14 cellular contexts compared by ENCODE assay signal in the genomic region with DNA sequence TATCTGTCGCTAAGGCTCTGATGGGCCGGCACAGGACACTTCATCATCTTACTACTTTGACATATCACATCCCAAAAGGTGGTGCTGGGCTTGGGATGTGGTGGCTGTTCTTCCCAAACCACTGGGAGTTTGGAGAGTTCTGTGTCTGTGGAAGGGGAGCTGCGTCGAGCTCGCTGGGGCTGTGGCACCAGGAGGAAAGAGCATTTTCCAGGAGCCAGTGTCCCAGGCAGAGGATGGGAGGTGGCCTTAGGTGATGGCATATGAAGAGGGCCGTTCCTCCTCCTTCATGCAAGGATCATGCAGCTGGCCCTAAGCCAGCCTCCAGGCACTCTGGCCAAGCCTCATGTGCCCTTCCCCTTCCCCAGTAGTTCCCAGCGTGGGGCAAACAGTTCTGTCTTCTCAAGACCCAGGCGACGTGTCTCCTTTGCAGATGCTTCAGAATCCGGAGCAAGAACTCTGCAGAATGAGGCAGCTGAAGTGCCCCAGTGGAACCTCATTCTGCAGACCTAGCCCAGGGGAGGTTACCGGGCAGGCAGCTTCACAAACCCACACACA.
DNase-seq lines count a peak whose midpoint lies in the region; ATAC-seq and TF ChIP-seq lines count a peak whose summit lies in the region.
"Had no signal": no experiment of that assay in that cellular context is flagged by ENCODE, and none has a peak within 500 bp of the region (broad histone marks: within the 10 kb centered on the region; RNA-seq: fewer than 3 reads in every experiment).

No MANE protein-coding gene starts in this region.

- H3K36me3 Mint-ChIP-seq in CD4-positive, alpha-beta memory T cell, result no peaks in the 10 kb centered on the region
- no peaks in the 10 kb centered on the region for H3K36me3 Mint-ChIP-seq in neural progenitor cell
- no peaks in the 10 kb centered on the region for H3K36me3 Mint-ChIP-seq in activated T-helper 2 cell treated with anti-CD3 and anti-CD28 coated beads, Interferon-gamma antibody, Interleukin-2, Interleukin-4, amounts not matched to agents 10 μg/mL and 5 μg/mL and 100 μg/mL, durations not matched to agents 14 hours and 24 hours and 36 hours (ENCODE audit: low read depth)

- peak; percentile 6 for ATAC-seq in GM21447 (IDR thresholded peaks at IDR 0.05; ENCODE audit: unreplicated experiment)
- ATAC-seq: foreskin keratinocyte had no signal

- H3K27me3 Mint-ChIP-seq in CD4-positive, alpha-beta memory T cell, result no peaks in the 10 kb centered on the region
- H3K27me3 Mint-ChIP-seq in neural progenitor cell (ENCODE audit: insufficient read depth, low read depth), result peaks cover 16% of the 10 kb centered on the region
- H3K27me3 Mint-ChIP-seq in activated T-helper 2 cell treated with anti-CD3 and anti-CD28 coated beads, Interferon-gamma antibody, Interleukin-2, Interleukin-4, amounts not matched to agents 10 μg/mL and 5 μg/mL and 100 μg/mL, durations not matched to agents 14 hours and 24 hours and 36 hours (ENCODE audit: low read depth), result no peaks in the 10 kb centered on the region

- H3K4me2 ChIP-seq in neural progenitor cell, result no peak overlapping the region

- H2AFZ ChIP-seq in neural progenitor cell (replicated peaks), result peak overlapping the region; percentile 6

- H3F3A ChIP-seq in neural progenitor cell (ENCODE audit: low read depth), result peaks cover 2% of the 10 kb centered on the region

- in situ Hi-C loops in GM13976 (cut with MboI; ENCODE audit: low sequenced_read_pairs, unreplicated experiment), result no loop called here

- peaks cover 39% of the 10 kb centered on the region for H3K4me1 ChIP-seq in CD4-positive, alpha-beta memory T cell (ENCODE audit: insufficient read depth, low read length)
- H3K4me1 ChIP-seq in neural progenitor cell, result peaks cover 9% of the 10 kb centered on the region
- H3K4me1 ChIP-seq: foreskin keratinocyte had no signal

- intact Hi-C loops in CD4-positive, alpha-beta memory T cell (cut with micrococcal nuclease), result no loop called here
- intact Hi-C loops in activated T-helper 2 cell treated with anti-CD3 and anti-CD28 coated beads, Interferon-gamma antibody, Interleukin-2, Interleukin-4, amounts not matched to agents 10 μg/mL and 5 μg/mL and 100 μg/mL, durations not matched to agents 14 hours and 24 hours and 36 hours (cut with micrococcal nuclease), result no loop called here

- no peak for DNase-seq in CD4-positive, alpha-beta memory T cell
- DNase-seq in neural progenitor cell (ENCODE audit: low spot score) (no peak), GM13976 (ENCODE audit: low spot score) (no peak), NOMO-1 treated with DMSO at 0.1 percent for 48 hours (lab: John Stamatoyannopoulos, UW; ENCODE audit: unreplicated experiment) (no peak), NCI-H226 (no peak)
- DNase-seq in activated T-helper 2 cell treated with anti-CD3 and anti-CD28 coated beads, Interferon-gamma antibody, Interleukin-2, Interleukin-4, amounts not matched to agents 10 μg/mL and 5 μg/mL and 100 μg/mL, durations not matched to agents 14 hours and 24 hours and 36 hours (ENCODE audit: low spot score), result no peak
- DNase-seq: activated naive CD4-positive, alpha-beta T cell treated with anti-CD3 and anti-CD28 coated beads, Interleukin-2, amount 50 U/mL, for 16 hours; caudate nucleus; foreskin keratinocyte; NCI-H1694; stimulated activated CD4-positive, alpha-beta T cell treated with anti-CD3 and anti-CD28 coated beads, Interleukin-4, amount 100 ng/mL, for 4 hours; SW 1271 had no signal

- H3K27ac ChIP-seq in CD4-positive, alpha-beta memory T cell (ENCODE audit: low read depth, low read length), result no peak overlapping the region
- H3K27ac ChIP-seq in VCaP, result peak overlapping the region; percentile 55
- H3K27ac ChIP-seq in neural progenitor cell, result no peak overlapping the region
- H3K27ac ChIP-seq: foreskin keratinocyte had no signal

- POLR2A ChIA-PET in CD4-positive, alpha-beta memory T cell (lab: Charles Lee; ENCODE audit: partially characterized antibody), result interaction anchor here (0.7 to 3.0 kb wide), 8 partner anchors 10 to 91 kb away, joined by 3 to 23 read pairs (median 7); a partner anchor contains a TSS

- no peak for TF ChIP-seq CTCF in VCaP (conservative IDR thresholded peaks at IDR 0.05)
- TF ChIP-seq CTCF in neural progenitor cell (IDR thresholded peaks at IDR 0.05), result no peak
- TF ChIP-seq CTCF in GM13976 (IDR thresholded peaks at IDR 0.05; ENCODE audit: borderline replicate concordance, control extremely low read depth, extremely low read depth, insufficient read depth, missing control alignments), result no peak

- no peaks in the 10 kb centered on the region for H3K9me3 ChIP-seq in CD4-positive, alpha-beta memory T cell (ENCODE audit: control insufficient read depth in 1 of 2, low read length in 2 of 2)
- no peaks in the 10 kb centered on the region for H3K9me3 ChIP-seq in neural progenitor cell (ENCODE audit: low read depth)

- H3K9me3 Mint-ChIP-seq in CD4-positive, alpha-beta memory T cell, result no peaks in the 10 kb centered on the region
- peaks cover 2% of the 10 kb centered on the region for H3K9me3 Mint-ChIP-seq in neural progenitor cell
- no peaks in the 10 kb centered on the region for H3K9me3 Mint-ChIP-seq in activated T-helper 2 cell treated with anti-CD3 and anti-CD28 coated beads, Interferon-gamma antibody, Interleukin-2, Interleukin-4, amounts not matched to agents 10 μg/mL and 5 μg/mL and 100 μg/mL, durations not matched to agents 14 hours and 24 hours and 36 hours

- H3K9ac ChIP-seq in neural progenitor cell, result no peak overlapping the region

- peak overlapping the region in 6 of 8 donors; percentile 43 to 78 (median 66) for H3K4me3 Mint-ChIP-seq in CD4-positive, alpha-beta memory T cell
- H3K4me3 Mint-ChIP-seq in neural progenitor cell, result no peak overlapping the region
- no peak overlapping the region for H3K4me3 Mint-ChIP-seq in activated T-helper 2 cell treated with anti-CD3 and anti-CD28 coated beads, Interferon-gamma antibody, Interleukin-2, Interleukin-4, amounts not matched to agents 10 μg/mL and 5 μg/mL and 100 μg/mL, durations not matched to agents 14 hours and 24 hours and 36 hours (ENCODE audit: low read depth)

- H3K4me1 Mint-ChIP-seq in CD4-positive, alpha-beta memory T cell, result peaks cover 34 to 66% (median 44%) of the 10 kb centered on the region in 4 donors
- peaks cover 28% of the 10 kb centered on the region for H3K4me1 Mint-ChIP-seq in neural progenitor cell
- H3K4me1 Mint-ChIP-seq in activated T-helper 2 cell treated with anti-CD3 and anti-CD28 coated beads, Interferon-gamma antibody, Interleukin-2, Interleukin-4, amounts not matched to agents 10 μg/mL and 5 μg/mL and 100 μg/mL, durations not matched to agents 14 hours and 24 hours and 36 hours (ENCODE audit: low read depth), result peaks cover 37% of the 10 kb centered on the region

- H4K20me1 ChIP-seq in neural progenitor cell (ENCODE audit: low read depth), result no peaks in the 10 kb centered on the region

- H3K27me3 ChIP-seq in CD4-positive, alpha-beta memory T cell (ENCODE audit: insufficient read depth, low read length), result no peaks in the 10 kb centered on the region
- no peaks in the 10 kb centered on the region for H3K27me3 ChIP-seq in neural progenitor cell

- no peaks in the 10 kb centered on the region for H3K79me2 ChIP-seq in neural progenitor cell (ENCODE audit: low read depth)

- CTCF ChIA-PET in CD4-positive, alpha-beta memory T cell (lab: Charles Lee; ENCODE audit: partially characterized antibody), result no interaction called here

- H3K36me3 ChIP-seq in CD4-positive, alpha-beta memory T cell (ENCODE audit: insufficient read depth, low read length), result no peaks in the 10 kb centered on the region
- H3K36me3 ChIP-seq in neural progenitor cell, result no peaks in the 10 kb centered on the region

- H3K27ac Mint-ChIP-seq in CD4-positive, alpha-beta memory T cell, result peak overlapping the region in 5 of 7 donors; percentile 24 to 87 (median 69)
- H3K27ac Mint-ChIP-seq in neural progenitor cell, result peak overlapping the region; percentile 69
- H3K27ac Mint-ChIP-seq in activated T-helper 2 cell treated with anti-CD3 and anti-CD28 coated beads, Interferon-gamma antibody, Interleukin-2, Interleukin-4, amounts not matched to agents 10 μg/mL and 5 μg/mL and 100 μg/mL, durations not matched to agents 14 hours and 24 hours and 36 hours, result no peak overlapping the region

- no peak overlapping the region for H3K4me3 ChIP-seq in CD4-positive, alpha-beta memory T cell (ENCODE audit: low read length in 2 of 2)
- H3K4me3 ChIP-seq in neural progenitor cell, result no peak overlapping the region

Comparison
In these comparisons a context has a peak if more than half of its experiments do, and no peak if none do; other contexts are left out.
1. H3K4me3 Mint-ChIP-seq: peak in CD4-positive, alpha-beta memory T cell (6 of 8); none in neural progenitor cell (single experiment) and activated T-helper 2 cell treated with anti-CD3 and anti-CD28 coated beads, Interferon-gamma antibody, Interleukin-2, Interleukin-4, amounts not matched to agents 10 μg/mL and 5 μg/mL and 100 μg/mL, durations not matched to agents 14 hours and 24 hours and 36 hours (single experiment).